ENCODE assay signal across 19 cellular contexts in the genomic region with DNA sequence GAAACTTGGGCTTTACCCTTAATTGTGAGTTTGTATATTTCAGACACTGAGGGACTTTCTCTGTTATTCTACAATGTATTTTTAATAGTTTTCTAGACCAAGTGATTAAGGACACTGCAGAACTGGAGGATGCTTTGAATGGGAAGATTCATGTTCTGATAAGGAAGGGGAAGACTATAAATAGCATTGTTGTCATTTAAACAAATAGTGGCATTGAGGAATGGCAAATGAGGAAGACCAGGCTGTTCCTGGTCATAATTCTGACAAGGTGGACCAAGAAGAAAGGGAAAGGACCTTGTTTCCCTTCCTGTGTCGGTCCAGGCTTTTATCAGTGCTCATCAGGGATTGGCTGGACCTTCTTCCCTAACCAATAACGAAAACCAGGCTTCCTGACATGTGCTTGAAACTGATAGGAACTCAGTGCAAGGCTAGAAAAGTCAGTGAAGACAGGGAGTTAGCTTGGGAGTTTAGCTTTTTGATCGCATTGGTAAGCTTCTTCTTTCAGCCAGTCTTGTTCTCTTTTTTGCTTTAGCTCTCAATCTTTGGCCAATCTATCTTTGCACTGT.
DNase-seq lines count a peak whose midpoint lies in the region; ATAC-seq and TF ChIP-seq lines count a peak whose summit lies in the region.
"Had no signal": no experiment of that assay in that cellular context is flagged by ENCODE, and none has a peak within 500 bp of the region (broad histone marks: within the 10 kb centered on the region; RNA-seq: fewer than 3 reads in every experiment).

No MANE protein-coding gene starts in this region.

- H3K36me3 ChIP-seq in thoracic aorta (peaks cover 68% of the 10 kb centered on the region), testis (ENCODE audit: low read depth, missing control alignments) (no peaks in the 10 kb centered on the region)

- no peak for TF ChIP-seq POLR2A in testis (IDR thresholded peaks at IDR 0.05)

- no peaks in the 10 kb centered on the region for H3K36me3 Mint-ChIP-seq in endothelial cell (ENCODE audit: low read depth, unreplicated experiment)
- H3K36me3 Mint-ChIP-seq: CD4-positive, alpha-beta memory T cell had no signal

- H3K27me3 ChIP-seq in thoracic aorta (replicated peaks; ENCODE audit: insufficient read depth), result no peaks in the 10 kb centered on the region
- H3K27me3 ChIP-seq in testis, result no peaks in the 10 kb centered on the region

- H3K4me3 ChIP-seq in thoracic aorta (no peak overlapping the region), testis (no peak overlapping the region)

- H3K27ac Mint-ChIP-seq in endothelial cell (ENCODE audit: unreplicated experiment), result no peak overlapping the region
- H3K27ac Mint-ChIP-seq: CD4-positive, alpha-beta memory T cell had no signal

- DNase-seq in ELF-1 (ENCODE audit: low read depth, low spot score) (peak; percentile 8), OCI-M1 (lab: John Stamatoyannopoulos, UW) (peak; percentile 69), endothelial cell (ENCODE audit: low spot score) (peak; percentile 7), thoracic aorta (ENCODE audit: low spot score) (no peak), CD1c-positive myeloid dendritic cell (ENCODE audit: extremely low spot score) (no peak), testis (no peak), anterior cingulate cortex (lab: John Stamatoyannopoulos, UW) (no peak)
- DNase-seq: CD4-positive, alpha-beta memory T cell; DND-41; HCEC 1CT; KBM-7; NCI-H1092; NCI-H1436; NCI-H187 treated with DMSO at 0.1 percent for 48 hours; NCI-H2107; NCI-H446 treated with DMSO at 0.1 percent for 48 hours; NCI-H526 treated with DMSO at 0.1 percent for 48 hours; SHP77 had no signal

- H3K27ac ChIP-seq in thoracic aorta, result peak overlapping the region; percentile 45 to 55
- H3K27ac ChIP-seq in testis, result no peak overlapping the region

- H3K9me3 Mint-ChIP-seq in endothelial cell (ENCODE audit: unreplicated experiment), result no peaks in the 10 kb centered on the region

- H3K4me3 Mint-ChIP-seq in endothelial cell (ENCODE audit: unreplicated experiment), result no peak overlapping the region
- H3K4me3 Mint-ChIP-seq: CD4-positive, alpha-beta memory T cell had no signal

- no peak for ATAC-seq in thoracic aorta (ENCODE audit: insufficient number of reproducible peaks, low FRiP score, low read depth)
- ATAC-seq: HepG2 had no signal

- H3K4me1 Mint-ChIP-seq in endothelial cell (ENCODE audit: unreplicated experiment), result peaks cover 20% of the 10 kb centered on the region
- H3K4me1 Mint-ChIP-seq: CD4-positive, alpha-beta memory T cell had no signal

- intact Hi-C loops in testis (cut with DNase I; ENCODE audit: low total_unique reads), result no loop called here

- H3K4me1 ChIP-seq in thoracic aorta (ENCODE audit: control insufficient read depth in 1 of 2, low read depth in 2 of 2), result peaks cover 4 to 78% of the 10 kb centered on the region in 2 donors
- H3K4me1 ChIP-seq in testis, result no peaks in the 10 kb centered on the region

- H3K9me3 ChIP-seq in thoracic aorta (no peaks in the 10 kb centered on the region), testis (no peaks in the 10 kb centered on the region)

- H3K27me3 Mint-ChIP-seq in endothelial cell (ENCODE audit: unreplicated experiment), result no peaks in the 10 kb centered on the region

- no peak for TF ChIP-seq CTCF in endothelial cell (IDR thresholded peaks at IDR 0.05; ENCODE audit: unreplicated experiment)
- no peak for TF ChIP-seq CTCF in thoracic aorta (IDR thresholded peaks at IDR 0.05)
- TF ChIP-seq CTCF in testis (IDR thresholded peaks at IDR 0.05), result no peak

- WGBS in testis, 2 donors, result 54 to 65% methylated on average over 3 of the region's 3 CpGs

Comparison
In these comparisons a context has a peak if more than half of its experiments do, and no peak if none do; other contexts are left out.
1. DNase-seq: peak in ELF-1 (single experiment), OCI-M1 (single experiment) and endothelial cell (single experiment); none in thoracic aorta (single experiment), CD1c-positive myeloid dendritic cell (single experiment), testis (single experiment) and anterior cingulate cortex (0 of 58).
2. H3K27ac ChIP-seq: peak in thoracic aorta (2 of 2); none in testis (0 of 2).